25 cellular contexts compared by ENCODE assay signal in the genomic region with DNA sequence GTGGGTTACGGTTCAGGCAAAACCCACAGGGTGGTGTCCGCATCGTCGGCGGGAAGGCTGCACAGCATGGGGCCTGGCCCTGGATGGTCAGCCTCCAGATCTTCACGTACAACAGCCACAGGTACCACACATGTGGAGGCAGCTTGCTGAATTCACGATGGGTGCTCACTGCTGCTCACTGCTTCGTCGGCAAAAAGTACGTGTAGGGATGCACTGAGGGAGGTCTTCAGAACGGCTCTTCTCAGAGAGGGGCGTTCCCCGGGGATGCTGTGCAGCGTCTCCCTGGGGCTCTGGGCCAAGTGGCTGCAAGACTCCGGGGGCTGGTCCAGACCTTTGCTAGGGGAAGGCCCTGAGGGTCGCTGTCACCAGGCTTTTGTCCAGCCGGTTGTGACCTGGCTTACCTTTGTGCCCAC. TPM values are rescaled to one million over a fixed set of nuclear protein-coding genes. Genes with fewer than 3 reads are reported as not detected.
A peak's percentile ranks its signal among the peaks of the same experiment; 100 is the strongest.
DNase-seq lines count a peak whose midpoint lies in the region; ATAC-seq and TF ChIP-seq lines count a peak whose summit lies in the region.
"Had no signal": no experiment of that assay in that cellular context is flagged by ENCODE, and none has a peak within 500 bp of the region (broad histone marks: within the 10 kb centered on the region; RNA-seq: fewer than 3 reads in every experiment).

No MANE protein-coding gene starts in this region.

- peaks cover 6 to 9% of the 10 kb centered on the region in 2 donors for H3K27me3 Mint-ChIP-seq in natural killer cell (ENCODE audit: low read depth in 2 of 2)
- H3K27me3 Mint-ChIP-seq: activated naive CD8-positive, alpha-beta T cell treated with anti-CD3 and anti-CD28 coated beads, Interleukin-2, amount 10 ng/mL, durations not matched to agents 7 days and 5 days had no signal

- 72% methylated on average over 17 of the region's 17 CpGs for WGBS in right cardiac atrium

- H3K4me2 ChIP-seq in PC-9 = no peak overlapping the region

- H3K79me2 ChIP-seq in PC-9 (ENCODE audit: low read depth) = no peaks in the 10 kb centered on the region

- H3K36me3 Mint-ChIP-seq in natural killer cell = no peaks in the 10 kb centered on the region
- H3K36me3 Mint-ChIP-seq: activated naive CD8-positive, alpha-beta T cell treated with anti-CD3 and anti-CD28 coated beads, Interleukin-2, amount 10 ng/mL, durations not matched to agents 7 days and 5 days; CD14-positive monocyte; immature natural killer cell; mesothelial cell of epicardium; naive thymus-derived CD4-positive, alpha-beta T cell; stimulated activated memory B cell treated with anti-CD40 and anti-IgM and Interleukin-4, amounts not matched to agents 10 μg/mL and 1 μg/mL and 100 μg/mL, for 72 hours had no signal

- H3K27me3 ChIP-seq in right cardiac atrium (ENCODE audit: control insufficient read depth, insufficient read depth) = no peaks in the 10 kb centered on the region
- H3K27me3 ChIP-seq in PC-9 (ENCODE audit: insufficient read depth, low read depth) = peaks cover 28% of the 10 kb centered on the region
- H3K27me3 ChIP-seq: ovary had no signal

- DNase-seq in right cardiac atrium (peak in 2 of 3 donors; percentile 36 to 43), Right ventricle myocardium inferior (ENCODE audit: missing footprints) (no peak), natural killer cell (peak; percentile 3), amygdala (lab: John Stamatoyannopoulos, UW) (no peak), PC-9 (no peak)
- DNase-seq in activated CD8-positive, alpha-beta memory T cell treated with anti-CD3 and anti-CD28 coated beads, Interleukin-2, amount 50 U/mL, for 48 hours = peak; percentile 33
- DNase-seq: activated naive CD8-positive, alpha-beta T cell treated with anti-CD3 and anti-CD28 coated beads, Interleukin-2, amount 10 ng/mL, durations not matched to agents 7 days and 5 days; Calu3; dermis blood vessel endothelial cell; DND-41; hypothalamus; immature natural killer cell; left ventricle myocardium inferior; naive thymus-derived CD4-positive, alpha-beta T cell; NCI-H748 treated with DMSO at 0.1 percent for 48 hours; retina; stimulated activated CD4-positive, alpha-beta T cell treated with anti-CD3 and anti-CD28 coated beads, Interleukin-4, amount 100 ng/mL, for 24 hours had no signal

- peaks cover 0 to 2% of the 10 kb centered on the region in 2 donors for H3K4me1 Mint-ChIP-seq in natural killer cell
- H3K4me1 Mint-ChIP-seq: activated naive CD8-positive, alpha-beta T cell treated with anti-CD3 and anti-CD28 coated beads, Interleukin-2, amount 10 ng/mL, durations not matched to agents 7 days and 5 days; CD14-positive monocyte; immature natural killer cell; mesothelial cell of epicardium; naive thymus-derived CD4-positive, alpha-beta T cell; stimulated activated memory B cell treated with anti-CD40 and anti-IgM and Interleukin-4, amounts not matched to agents 10 μg/mL and 1 μg/mL and 100 μg/mL, for 72 hours had no signal

- H3K9me3 ChIP-seq in right cardiac atrium (ENCODE audit: control insufficient read depth, low read length) (no peaks in the 10 kb centered on the region), PC-9 (ENCODE audit: insufficient read depth, low read depth) (no peaks in the 10 kb centered on the region)
- H3K9me3 ChIP-seq: left ventricle myocardium inferior, ovary had no signal

- intact Hi-C loops in right cardiac atrium (cut with DNase I) (no loop called here), Right ventricle myocardium inferior (cut with DNase I) (no loop called here), natural killer cell (cut with micrococcal nuclease) (no loop called here), PC-9 (cut with micrococcal nuclease; ENCODE audit: unreplicated experiment) (no loop called here)

- TF ChIP-seq CTCF in natural killer cell (IDR thresholded peaks at IDR 0.05) = no peak
- TF ChIP-seq CTCF in PC-9 (conservative IDR thresholded peaks at IDR 0.05) = no peak

- H3F3A ChIP-seq in PC-9 (ENCODE audit: insufficient read depth, low read depth) = no peaks in the 10 kb centered on the region

- CTCF ChIA-PET in PC-9 (lab: Charles Lee) = no interaction called here

- H3K4me3 ChIP-seq in right cardiac atrium (ENCODE audit: low read length) (no peak overlapping the region), PC-9 (no peak overlapping the region)
- H3K4me3 ChIP-seq: left ventricle myocardium inferior, ovary had no signal

- H2AFZ ChIP-seq in PC-9 = no peak overlapping the region

- H3K4me1 ChIP-seq in right cardiac atrium (ENCODE audit: control insufficient read depth, insufficient read depth, low read length) (no peaks in the 10 kb centered on the region), PC-9 (replicated peaks; ENCODE audit: insufficient read depth) (no peaks in the 10 kb centered on the region)
- H3K4me1 ChIP-seq: left ventricle myocardium inferior had no signal

- H3K9me3 Mint-ChIP-seq in natural killer cell = no peaks in the 10 kb centered on the region
- H3K9me3 Mint-ChIP-seq: activated naive CD8-positive, alpha-beta T cell treated with anti-CD3 and anti-CD28 coated beads, Interleukin-2, amount 10 ng/mL, durations not matched to agents 7 days and 5 days; immature natural killer cell; mesothelial cell of epicardium; naive thymus-derived CD4-positive, alpha-beta T cell; stimulated activated memory B cell treated with anti-CD40 and anti-IgM and Interleukin-4, amounts not matched to agents 10 μg/mL and 1 μg/mL and 100 μg/mL, for 72 hours had no signal

- ATAC-seq in right cardiac atrium (no peak), Right ventricle myocardium inferior (no peak), natural killer cell (no peak), GM18511 (IDR thresholded peaks at IDR 0.05; ENCODE audit: unreplicated experiment) (no peak)
- ATAC-seq: naive thymus-derived CD4-positive, alpha-beta T cell; stimulated activated memory B cell treated with anti-CD40 and anti-IgM and Interleukin-4, amounts not matched to agents 10 μg/mL and 1 μg/mL and 100 μg/mL, for 72 hours had no signal

- no peak overlapping the region for H3K4me3 Mint-ChIP-seq in natural killer cell
- H3K4me3 Mint-ChIP-seq: activated naive CD8-positive, alpha-beta T cell treated with anti-CD3 and anti-CD28 coated beads, Interleukin-2, amount 10 ng/mL, durations not matched to agents 7 days and 5 days; CD14-positive monocyte; immature natural killer cell; mesothelial cell of epicardium; naive thymus-derived CD4-positive, alpha-beta T cell; stimulated activated memory B cell treated with anti-CD40 and anti-IgM and Interleukin-4, amounts not matched to agents 10 μg/mL and 1 μg/mL and 100 μg/mL, for 72 hours had no signal

- no TSS peak for BruUV-seq in PC-9 (replicated peaks; lab: Mats Ljungman, UMichigan)

- H3K27ac ChIP-seq in right cardiac atrium (ENCODE audit: low read length) (no peak overlapping the region), PC-9 (no peak overlapping the region)
- H3K27ac ChIP-seq: left ventricle myocardium inferior, ovary had no signal

- no peaks in the 10 kb centered on the region for H3K36me3 ChIP-seq in PC-9 (ENCODE audit: low read depth)
- H3K36me3 ChIP-seq: left ventricle myocardium inferior, ovary had no signal

- no peaks in the 10 kb centered on the region for H4K20me1 ChIP-seq in PC-9 (ENCODE audit: insufficient read depth)

- POLR2A ChIA-PET in PC-9 (lab: Charles Lee; ENCODE audit: unreplicated experiment) = no interaction called here

- H3K9me2 ChIP-seq in PC-9 (ENCODE audit: insufficient read depth) = no peaks in the 10 kb centered on the region

- no peak overlapping the region for H3K27ac Mint-ChIP-seq in natural killer cell
- H3K27ac Mint-ChIP-seq: activated naive CD8-positive, alpha-beta T cell treated with anti-CD3 and anti-CD28 coated beads, Interleukin-2, amount 10 ng/mL, durations not matched to agents 7 days and 5 days; CD14-positive monocyte; immature natural killer cell; mesothelial cell of epicardium; naive thymus-derived CD4-positive, alpha-beta T cell; stimulated activated memory B cell treated with anti-CD40 and anti-IgM and Interleukin-4, amounts not matched to agents 10 μg/mL and 1 μg/mL and 100 μg/mL, for 72 hours had no signal

RNA-seq across cellular contexts. Expression of gene ACR, which starts 1.3 kb away (rescaled TPM):
- 1 to 10 TPM in 1 of 4 donors, under 1 TPM in 3; 0.38 to 1.2 (median 0.72) TPM for total RNA-seq in right cardiac atrium
- polyA plus RNA-seq in right cardiac atrium = 0.41 TPM
- total RNA-seq in Right ventricle myocardium inferior = 0.27 TPM
- total RNA-seq in natural killer cell = not detected
- total RNA-seq in PC-9 (2021) = 0.28 TPM in 1 of 2 replicates, not detected in the other
- total RNA-seq: activated naive CD8-positive, alpha-beta T cell treated with anti-CD3 and anti-CD28 coated beads, Interleukin-2, amount 10 ng/mL, durations not matched to agents 7 days and 5 days; astrocyte; Calu3; naive thymus-derived CD4-positive, alpha-beta T cell; SK-MEL-5; T-helper 1 cell treated with Interleukin-12 subunit alpha and Interleukin-12 subunit beta and Interleukin-4 antibody, amounts not matched to agents 30 ng/mL and 1 ng/mL, for 36 hours had no signal
- polyA plus RNA-seq: CD14-positive monocyte; immature natural killer cell; naive thymus-derived CD4-positive, alpha-beta T cell had no signal

RNA-seq across cellular contexts. Expression of gene RABL2B, which starts 44.2 kb away (rescaled TPM):
- 10 to 100 TPM in 3 of 4 donors, 1 to 10 TPM in 1; 8.1 to 11.9 (median 10.8) TPM for total RNA-seq in right cardiac atrium
- polyA plus RNA-seq in right cardiac atrium = 10.3 TPM
- total RNA-seq in Right ventricle myocardium inferior = 6.8 TPM
- total RNA-seq in natural killer cell = 10 to 100 TPM; 56.3 to 61.5 (median 58.5) TPM
- total RNA-seq in PC-9 (2021) = 44.0 and 48.4 TPM in 2 replicates

Comparison
In these comparisons a context has a peak if more than half of its experiments do, and no peak if none do; other contexts are left out.
1. DNase-seq: peak in right cardiac atrium (2 of 3), activated CD8-positive, alpha-beta memory T cell treated with anti-CD3 and anti-CD28 coated beads, Interleukin-2, amount 50 U/mL, for 48 hours (single experiment) and natural killer cell (single experiment); none in Right ventricle myocardium inferior (single experiment), amygdala (0 of 56) and PC-9 (0 of 2).